ENCODE assay signal across 17 cellular contexts in genomic region chr21:28737671-28738279, GRCh38.
DNase-seq lines count a peak whose midpoint lies in the region; FAIRE-seq and TF ChIP-seq lines count a peak whose summit lies in the region.
"Had no signal": no experiment of that assay in that cellular context is flagged by ENCODE, and none has a peak within 500 bp of the region (broad histone marks: within the 10 kb centered on the region; RNA-seq: fewer than 3 reads in every experiment).

No MANE protein-coding gene starts in this region.

- H3K9me1 ChIP-seq in endothelial cell of umbilical vein (replicated peaks; ENCODE audit: control insufficient read depth, extremely low read depth, insufficient read depth, low read length): no peaks in the 10 kb centered on the region

- H3K9me3 ChIP-seq in HEK293 (ENCODE audit: control insufficient read depth, insufficient read depth, low read depth, low read length): no peaks in the 10 kb centered on the region
- H3K9me3 ChIP-seq in endothelial cell of umbilical vein (replicated peaks; ENCODE audit: control insufficient read depth, insufficient read depth, low read length): no peaks in the 10 kb centered on the region
- H3K9me3 ChIP-seq in Peyer's patch: no peaks in the 10 kb centered on the region
- H3K9me3 ChIP-seq: left lung had no signal

- H3K27me3 ChIP-seq in endothelial cell of umbilical vein (ENCODE audit: control insufficient read depth in 2 of 2, insufficient read depth in 2 of 2, low read length in 2 of 2) (no peaks in the 10 kb centered on the region), Peyer's patch (no peaks in the 10 kb centered on the region)
- H3K27me3 ChIP-seq: foreskin keratinocyte, left lung had no signal

- POLR2A ChIA-PET in HEK293 (lab: Yijun Ruan, JAX) (interaction anchor here (1.5 kb wide), 1 partner anchor 1893 kb away, joined by 3 read pairs; no protein-coding TSS in a partner anchor), endothelial cell of umbilical vein (lab: Charles Lee) (interaction anchor here (1.3 kb wide), 1 partner anchor 1892 kb away, joined by 4 read pairs; the partner anchor contains the start of gene ADAMTS1)

- no peaks in the 10 kb centered on the region for H3K4me1 ChIP-seq in HEK293 (ENCODE audit: control insufficient read depth, insufficient read depth, low read length)
- H3K4me1 ChIP-seq in endothelial cell of umbilical vein (ENCODE audit: control insufficient read depth, extremely low read depth, insufficient read depth, low read length): peaks cover 6% of the 10 kb centered on the region
- no peaks in the 10 kb centered on the region for H3K4me1 ChIP-seq in Peyer's patch
- H3K4me1 ChIP-seq: left lung had no signal

- intact Hi-C loops in endothelial cell of umbilical vein (cut with micrococcal nuclease): no loop called here

- H3K27ac ChIP-seq in HEK293 (ENCODE audit: extremely low read depth, low read depth, low read length) (no peak overlapping the region), endothelial cell of umbilical vein (ENCODE audit: insufficient read depth, low read depth, low read length) (no peak overlapping the region), coronary artery (no peak overlapping the region), Peyer's patch (no peak overlapping the region)
- H3K27ac ChIP-seq: foreskin keratinocyte, left lung had no signal

- no peaks in the 10 kb centered on the region for H4K20me1 ChIP-seq in endothelial cell of umbilical vein (replicated peaks; ENCODE audit: control insufficient read depth, extremely low read depth, insufficient read depth, low read length)

- no peaks in the 10 kb centered on the region for H3K36me3 Mint-ChIP-seq in mesothelial cell of epicardium

- H2AFZ ChIP-seq in endothelial cell of umbilical vein (ENCODE audit: low read depth, low read length): peak overlapping the region; percentile 51

- no peaks in the 10 kb centered on the region for H3K36me3 ChIP-seq in HEK293 (ENCODE audit: control insufficient read depth in 2 of 2, insufficient read depth in 1 of 2, low read length in 2 of 2)
- H3K36me3 ChIP-seq in endothelial cell of umbilical vein (ENCODE audit: control insufficient read depth in 2 of 2, extremely low read depth in 1 of 2, insufficient read depth in 2 of 2, low read length in 2 of 2): no peaks in the 10 kb centered on the region
- no peaks in the 10 kb centered on the region for H3K36me3 ChIP-seq in Peyer's patch
- H3K36me3 ChIP-seq: left lung had no signal

- peaks cover 6% of the 10 kb centered on the region for H3K9me3 Mint-ChIP-seq in mesothelial cell of epicardium
- H3K9me3 Mint-ChIP-seq: activated T-helper 17 cell treated with anti-CD3 and anti-CD28 coated beads, Interleukin-2, amount 50 U/mL, for 72 hours; central memory CD8-positive, alpha-beta T cell had no signal

- H3K9ac ChIP-seq in endothelial cell of umbilical vein (replicated peaks; ENCODE audit: extremely low read depth, insufficient read depth, low read length): no peak overlapping the region

- BruUV-seq in endothelial cell of umbilical vein (replicated peaks; lab: Mats Ljungman, UMichigan): no TSS peak

- TF ChIP-seq POLR2A in endothelial cell of umbilical vein (IDR thresholded peaks at IDR 0.05; ENCODE audit: low read depth, low read length) (no peak), Peyer's patch (IDR thresholded peaks at IDR 0.05) (no peak)

- DNase-seq in NCI-H345 treated with DMSO at 0.1 percent for 48 hours (lab: John Stamatoyannopoulos, UW; ENCODE audit: unreplicated experiment) (peak; percentile 75), endothelial cell of umbilical vein (ENCODE audit: low read depth, low spot score) (peak; percentile 39), mesothelial cell of epicardium (ENCODE audit: low spot score in 2 of 2, unreplicated experiment in 2 of 2) (no peak), coronary artery (ENCODE audit: low spot score) (no peak), Peyer's patch (no peak), COLO829 (ENCODE audit: low spot score) (no peak)
- DNase-seq in activated effector memory CD4-positive, alpha-beta T cell treated with Interleukin-2 at 50 U/mL for 16 hours: no peak
- DNase-seq: activated CD4-positive, alpha-beta T cell treated with anti-CD3 and anti-CD28 coated beads for 36 hours; Kasumi-1; left lung; NCI-H526 treated with DMSO at 0.1 percent for 48 hours; posterior cingulate gyrus had no signal

- H3K4me1 Mint-ChIP-seq in mesothelial cell of epicardium: peaks cover 18% of the 10 kb centered on the region

- no peaks in the 10 kb centered on the region for H3K79me2 ChIP-seq in endothelial cell of umbilical vein (ENCODE audit: control insufficient read depth, insufficient read depth, low read length)

- no peaks in the 10 kb centered on the region for H3K27me3 Mint-ChIP-seq in mesothelial cell of epicardium (ENCODE audit: low read depth)
- H3K27me3 Mint-ChIP-seq: activated CD4-positive, alpha-beta T cell treated with anti-CD3 and anti-CD28 coated beads for 36 hours; activated T-helper 17 cell treated with anti-CD3 and anti-CD28 coated beads, Interleukin-2, amount 50 U/mL, for 72 hours; central memory CD8-positive, alpha-beta T cell had no signal

- CTCF ChIA-PET in HEK293 (lab: Yijun Ruan, JAX) (interaction anchor here (0.5 to 1.7 kb wide), 6 partner anchors 8 to 1022 kb away, joined by 3 to 10 read pairs (median 3); no protein-coding TSS in a partner anchor), endothelial cell of umbilical vein (lab: Charles Lee) (interaction anchor here (0.8 to 1.7 kb wide), 9 partner anchors 8 to 1173 kb away, joined by 3 to 5 read pairs (median 4); no protein-coding TSS in a partner anchor)

- no peak overlapping the region for H3K4me2 ChIP-seq in endothelial cell of umbilical vein (ENCODE audit: insufficient read depth, low read length)

- no peak for TF ChIP-seq CTCF in HEK293 (tag by site-specific recombination; IDR thresholded peaks at IDR 0.05)
- TF ChIP-seq CTCF in endothelial cell of umbilical vein (IDR thresholded peaks at IDR 0.05; ENCODE audit: extremely low read depth in 1 of 2, insufficient read depth in 1 of 2, low read depth in 1 of 2, low read length in 2 of 2): no peak
- TF ChIP-seq CTCF in mesothelial cell of epicardium (IDR thresholded peaks at IDR 0.05; ENCODE audit: unreplicated experiment): no peak
- TF ChIP-seq CTCF in coronary artery (IDR thresholded peaks at IDR 0.05): no peak
- TF ChIP-seq CTCF in Peyer's patch (IDR thresholded peaks at IDR 0.05): no peak

- H3K4me3 ChIP-seq in HEK293 (ENCODE audit: low read depth, low read length) (no peak overlapping the region), endothelial cell of umbilical vein (replicated peaks in 1 of 3; ENCODE audit: insufficient read depth in 1 of 3, low read depth in 1 of 3, low read length in 3 of 3) (no peak overlapping the region), coronary artery (no peak overlapping the region), Peyer's patch (no peak overlapping the region)
- H3K4me3 ChIP-seq: left lung had no signal

- FAIRE-seq in endothelial cell of umbilical vein (lab: Jason Lieb, UNC): no peak
- FAIRE-seq: GM12891 had no signal

- dilution Hi-C loops in endothelial cell of umbilical vein (cut with MboI; ENCODE audit: extremely low pct_ligation_motif_present, low sequenced_read_pairs): no loop called here

- H3K4me3 Mint-ChIP-seq in mesothelial cell of epicardium: no peak overlapping the region
- H3K4me3 Mint-ChIP-seq: activated CD4-positive, alpha-beta T cell treated with anti-CD3 and anti-CD28 coated beads for 36 hours; central memory CD8-positive, alpha-beta T cell had no signal

- H3K27ac Mint-ChIP-seq in mesothelial cell of epicardium: peak overlapping the region; percentile 83
- H3K27ac Mint-ChIP-seq: activated CD4-positive, alpha-beta T cell treated with anti-CD3 and anti-CD28 coated beads for 36 hours had no signal

TF ChIP-seq in HEK293, 187 proteins besides CTCF, POLR2A, EP300 and RAD21:
- TF ChIP-seq ZNF10 (tag by site-specific recombination; IDR thresholded peaks at IDR 0.05) (no peak), ZNF350 (tag by site-specific recombination; IDR thresholded peaks at IDR 0.05) (peak; percentile 40; the same call in 1 of the 2 replicates), ZNF174 (tag by site-specific recombination; IDR thresholded peaks at IDR 0.05) (no peak), ZNF624 (tag by site-specific recombination; IDR thresholded peaks at IDR 0.05) (no peak)
TF ChIP-seq in HEK293: peak in this region for 1.

TF ChIP-seq in endothelial cell of umbilical vein, 7 proteins besides CTCF, POLR2A, EP300 and RAD21:
- no peak for TF ChIP-seq GATA2 (IDR thresholded peaks at IDR 0.05; ENCODE audit: insufficient read depth, insufficient read length, low read depth, low read length)
- no peak for TF ChIP-seq POLR2AphosphoS5 (IDR thresholded peaks at IDR 0.05; ENCODE audit: insufficient read depth, low read depth, low read length)
- no peak for TF ChIP-seq MAX (IDR thresholded peaks at IDR 0.05; ENCODE audit: insufficient read depth, insufficient read length)
- no peak for TF ChIP-seq JUN (IDR thresholded peaks at IDR 0.05; ENCODE audit: borderline replicate concordance, insufficient read depth, insufficient read length, low read depth)
- no peak for TF ChIP-seq MYC (IDR thresholded peaks at IDR 0.05; ENCODE audit: low read depth, low read length)
- no peak for TF ChIP-seq EZH2 (IDR thresholded peaks at IDR 0.05; ENCODE audit: borderline replicate concordance, low read depth, low read length, severe bottlenecking)
- no peak for TF ChIP-seq FOS (IDR thresholded peaks at IDR 0.05; ENCODE audit: borderline replicate concordance, insufficient read depth, low read length)

Comparison
In these comparisons a context has a peak if more than half of its experiments do, and no peak if none do; other contexts are left out.
1. DNase-seq: peak in NCI-H345 treated with DMSO at 0.1 percent for 48 hours (single experiment) and endothelial cell of umbilical vein (single experiment); none in mesothelial cell of epicardium (0 of 2), coronary artery (single experiment), Peyer's patch (0 of 3), COLO829 (single experiment) and activated effector memory CD4-positive, alpha-beta T cell treated with Interleukin-2 at 50 U/mL for 16 hours (single experiment).